14 cellular contexts compared by ENCODE assay signal in genomic region chr19:5693195-5694166, GRCh38. TPM values are rescaled to one million over a fixed set of nuclear protein-coding genes. Genes with fewer than 3 reads are reported as not detected.
A peak's percentile ranks its signal among the peaks of the same experiment; 100 is the strongest.
DNase-seq lines count a peak whose midpoint lies in the region; ATAC-seq and TF ChIP-seq lines count a peak whose summit lies in the region.
"Had no signal": no experiment of that assay in that cellular context is flagged by ENCODE, and none has a peak within 500 bp of the region (broad histone marks: within the 10 kb centered on the region; RNA-seq: fewer than 3 reads in every experiment).

No MANE protein-coding gene starts in this region.

- H3K9me3 ChIP-seq in esophagus muscularis mucosa, result no peaks in the 10 kb centered on the region
- H3K9me3 ChIP-seq: gastroesophageal sphincter, mucosa of descending colon had no signal

- H3K36me3 ChIP-seq in esophagus muscularis mucosa, result peaks cover 45 to 70% (median 68%) of the 10 kb centered on the region in 4 donors

- H3K4me3 Mint-ChIP-seq in activated T-cell treated with anti-CD3 and anti-CD28 coated beads, Interleukin-2, amount 50 U/mL, for 24 hours, result peak overlapping the region; percentile 97
- H3K4me3 Mint-ChIP-seq in central memory CD8-positive, alpha-beta T cell, result peak overlapping the region; percentile 95
- H3K4me3 Mint-ChIP-seq in stimulated activated effector memory CD8-positive, alpha-beta T cell treated with anti-CD3 and anti-CD28 coated beads, Interleukin-12 subunit alpha, Interleukin-12 subunit beta, amount 100 ng/mL, for 72 hours, result peak overlapping the region; percentile 99
- H3K4me3 Mint-ChIP-seq: CD14-positive monocyte had no signal

- TF ChIP-seq POLR2A in NB4 (IDR thresholded peaks at IDR 0.05; ENCODE audit: extremely low read depth, insufficient read length), result peak; percentile 18
- no peak for TF ChIP-seq POLR2A in esophagus muscularis mucosa (IDR thresholded peaks at IDR 0.05; ENCODE audit: low read depth)

- no peaks in the 10 kb centered on the region for H3K27me3 Mint-ChIP-seq in activated T-cell treated with anti-CD3 and anti-CD28 coated beads, Interleukin-2, amount 50 U/mL, for 24 hours
- no peaks in the 10 kb centered on the region for H3K27me3 Mint-ChIP-seq in central memory CD8-positive, alpha-beta T cell
- H3K27me3 Mint-ChIP-seq: activated B cell treated with CpG ODN at 0.5 μM for 24 hours had no signal

- TF ChIP-seq EP300 in esophagus muscularis mucosa (IDR thresholded peaks at IDR 0.05), result no peak

- H3K4me1 ChIP-seq in esophagus muscularis mucosa, result peaks cover 22 to 48% (median 38%) of the 10 kb centered on the region in 4 donors

- H3K4me3 ChIP-seq in NB4 (ENCODE audit: low read depth, low read length) (no peak overlapping the region), esophagus muscularis mucosa (no peak overlapping the region)
- H3K4me3 ChIP-seq: gastroesophageal sphincter, mucosa of descending colon had no signal

- DNase-seq in activated T-cell treated with anti-CD3 and anti-CD28 coated beads, Interleukin-2, amount 50 U/mL, for 24 hours, result peak; percentile 63
- no peak for DNase-seq in activated T-cell treated with anti-CD3 and anti-CD28 coated beads, Interleukin-2, amount 50 U/mL, for 1 hour
- DNase-seq in NB4 (ENCODE audit: low read depth) (peak; percentile 25), NCI-H1694 treated with DMSO at 0.1 percent for 48 hours (lab: John Stamatoyannopoulos, UW) (no peak), esophagus muscularis mucosa (ENCODE audit: extremely low spot score) (no peak)
- no peak for DNase-seq in central memory CD8-positive, alpha-beta T cell (ENCODE audit: low spot score in 2 of 2)
- no peak for DNase-seq in stimulated activated effector memory CD8-positive, alpha-beta T cell treated with anti-CD3 and anti-CD28 coated beads, Interleukin-12 subunit alpha, Interleukin-12 subunit beta, amount 100 ng/mL, for 72 hours (ENCODE audit: low spot score in 2 of 2)
- DNase-seq: activated B cell treated with CpG ODN at 0.5 μM for 24 hours; mucosa of descending colon; NCI-H526 treated with DMSO at 0.1 percent for 48 hours; stimulated activated CD4-positive, alpha-beta T cell treated with anti-CD3 and anti-CD28 coated beads, Interleukin-2, amount 100 ng/mL, for 48 hours had no signal

- H3K9me3 Mint-ChIP-seq in activated T-cell treated with anti-CD3 and anti-CD28 coated beads, Interleukin-2, amount 50 U/mL, for 24 hours, result no peaks in the 10 kb centered on the region
- H3K9me3 Mint-ChIP-seq in central memory CD8-positive, alpha-beta T cell, result no peaks in the 10 kb centered on the region
- H3K9me3 Mint-ChIP-seq in stimulated activated effector memory CD8-positive, alpha-beta T cell treated with anti-CD3 and anti-CD28 coated beads, Interleukin-12 subunit alpha, Interleukin-12 subunit beta, amount 100 ng/mL, for 72 hours, result no peaks in the 10 kb centered on the region
- H3K9me3 Mint-ChIP-seq: activated B cell treated with CpG ODN at 0.5 μM for 24 hours had no signal

- peaks cover 79% of the 10 kb centered on the region for H3K36me3 Mint-ChIP-seq in activated T-cell treated with anti-CD3 and anti-CD28 coated beads, Interleukin-2, amount 50 U/mL, for 24 hours (ENCODE audit: low read depth)
- H3K36me3 Mint-ChIP-seq in central memory CD8-positive, alpha-beta T cell (ENCODE audit: insufficient read depth), result peaks cover 71% of the 10 kb centered on the region
- H3K36me3 Mint-ChIP-seq in stimulated activated effector memory CD8-positive, alpha-beta T cell treated with anti-CD3 and anti-CD28 coated beads, Interleukin-12 subunit alpha, Interleukin-12 subunit beta, amount 100 ng/mL, for 72 hours, result peaks cover 90% of the 10 kb centered on the region

- intact Hi-C loops in esophagus muscularis mucosa (cut with DNase I), result no loop called here

- H3K27ac ChIP-seq in esophagus muscularis mucosa (replicated peaks in 1 of 4), result peak overlapping the region in 1 of 4 donors; percentile 3

- no peaks in the 10 kb centered on the region for H3K27me3 ChIP-seq in esophagus muscularis mucosa
- H3K27me3 ChIP-seq: gastroesophageal sphincter had no signal

- WGBS in esophagus muscularis mucosa, result 79% methylated on average over 26 of the region's 39 CpGs

- no peak for ATAC-seq in central memory CD8-positive, alpha-beta T cell (replicated peaks; ENCODE audit: extremely low read depth, poor library complexity, severe bottlenecking)
- ATAC-seq in stimulated activated effector memory CD8-positive, alpha-beta T cell treated with anti-CD3 and anti-CD28 coated beads, Interleukin-12 subunit alpha, Interleukin-12 subunit beta, amount 100 ng/mL, for 72 hours, result no peak
- no peak for ATAC-seq in GM18867 (IDR thresholded peaks at IDR 0.05; ENCODE audit: unreplicated experiment)
- ATAC-seq: gastroesophageal sphincter, mucosa of descending colon had no signal

- TF ChIP-seq CTCF in NB4 (IDR thresholded peaks at IDR 0.05; ENCODE audit: low read depth, low read length) (no peak), esophagus muscularis mucosa (IDR thresholded peaks at IDR 0.05) (no peak)

- peak overlapping the region; percentile 98 for H3K27ac Mint-ChIP-seq in activated T-cell treated with anti-CD3 and anti-CD28 coated beads, Interleukin-2, amount 50 U/mL, for 24 hours
- peak overlapping the region; percentile 90 for H3K27ac Mint-ChIP-seq in central memory CD8-positive, alpha-beta T cell (ENCODE audit: low read depth)
- peak overlapping the region; percentile 99 for H3K27ac Mint-ChIP-seq in stimulated activated effector memory CD8-positive, alpha-beta T cell treated with anti-CD3 and anti-CD28 coated beads, Interleukin-12 subunit alpha, Interleukin-12 subunit beta, amount 100 ng/mL, for 72 hours

- peaks cover 23% of the 10 kb centered on the region for H3K4me1 Mint-ChIP-seq in activated T-cell treated with anti-CD3 and anti-CD28 coated beads, Interleukin-2, amount 50 U/mL, for 24 hours (ENCODE audit: low read depth)
- peaks cover 27% of the 10 kb centered on the region for H3K4me1 Mint-ChIP-seq in central memory CD8-positive, alpha-beta T cell
- peaks cover 62% of the 10 kb centered on the region for H3K4me1 Mint-ChIP-seq in stimulated activated effector memory CD8-positive, alpha-beta T cell treated with anti-CD3 and anti-CD28 coated beads, Interleukin-12 subunit alpha, Interleukin-12 subunit beta, amount 100 ng/mL, for 72 hours

RNA-seq across cellular contexts. Expression of gene RPL36, which starts 3.4 kb away (rescaled TPM):
- 100 to 1,000 TPM; 461 to 719 (median 614) TPM for total RNA-seq in esophagus muscularis mucosa

RNA-seq across cellular contexts. Expression of gene HSD11B1L, which starts 12.7 kb away (rescaled TPM):
- 10 to 100 TPM; 15.0 to 21.8 (median 17.8) TPM for total RNA-seq in esophagus muscularis mucosa

RNA-seq across cellular contexts. Expression of gene MICOS13, which starts 13.2 kb away (rescaled TPM):
- 10 to 100 TPM; 46.4 to 70.0 (median 59.3) TPM for total RNA-seq in esophagus muscularis mucosa

RNA-seq across cellular contexts. Expression of gene LONP1, which starts 26.5 kb away (rescaled TPM):
- 10 to 100 TPM; 49.0 to 70.4 (median 54.3) TPM for total RNA-seq in esophagus muscularis mucosa

RNA-seq across cellular contexts. Expression of gene CATSPERD, which starts 27.0 kb away (rescaled TPM):
- total RNA-seq in esophagus muscularis mucosa, result under 1 TPM in 1 of 4 donors, not detected in 3; 0.19 TPM
- total RNA-seq: activated B cell treated with CpG ODN at 0.5 μM for 24 hours, mucosa of descending colon had no signal

Comparison
In these comparisons a context has a peak if more than half of its experiments do, and no peak if none do; other contexts are left out.
1. DNase-seq: peak in activated T-cell treated with anti-CD3 and anti-CD28 coated beads, Interleukin-2, amount 50 U/mL, for 24 hours (single experiment) and NB4 (single experiment); none in activated T-cell treated with anti-CD3 and anti-CD28 coated beads, Interleukin-2, amount 50 U/mL, for 1 hour (single experiment), central memory CD8-positive, alpha-beta T cell (0 of 2), stimulated activated effector memory CD8-positive, alpha-beta T cell treated with anti-CD3 and anti-CD28 coated beads, Interleukin-12 subunit alpha, Interleukin-12 subunit beta, amount 100 ng/mL, for 72 hours (0 of 2), NCI-H1694 treated with DMSO at 0.1 percent for 48 hours (single experiment) and esophagus muscularis mucosa (single experiment).
2. Peak in every context shown above with its lines, with median percentiles within 50 percentile points of each other: H3K27ac Mint-ChIP-seq and H3K4me3 Mint-ChIP-seq.